Comparison of ENCODE assay signal across 11 cellular contexts in the genomic region with DNA sequence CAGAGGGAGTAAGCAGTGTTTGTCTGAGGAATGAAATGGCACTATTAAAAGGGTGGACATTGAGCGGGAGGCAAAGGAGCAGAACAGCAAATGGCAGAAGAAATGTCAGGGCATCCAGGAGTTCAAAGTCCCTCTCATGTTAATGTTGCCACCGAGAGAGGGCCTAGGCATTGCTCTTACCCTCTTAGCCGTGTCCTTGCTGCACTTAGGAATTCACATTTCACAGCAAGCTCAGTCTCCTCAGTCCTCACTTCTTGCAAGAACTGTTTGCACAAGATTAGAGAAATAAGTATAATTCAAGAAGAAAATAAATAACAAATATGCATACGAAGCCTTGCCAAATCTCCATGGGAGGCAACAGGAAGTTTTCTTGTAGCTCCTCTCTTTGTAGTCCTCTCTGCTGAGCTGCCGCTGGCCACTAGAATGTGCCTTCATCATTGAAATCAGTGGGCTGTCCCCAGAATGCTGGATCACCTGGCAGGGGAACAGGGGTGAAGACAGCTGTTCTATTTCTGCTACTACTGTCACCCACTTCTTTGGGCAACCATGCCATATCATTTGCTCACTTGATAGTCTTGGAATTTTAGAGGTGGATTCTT.
"Had no signal": no experiment of that assay in that cellular context is flagged by ENCODE, and none has a peak within 500 bp of the region (broad histone marks: within the 10 kb centered on the region; RNA-seq: fewer than 3 reads in every experiment).

No MANE protein-coding gene starts in this region.

- ATAC-seq: heart left ventricle; naive thymus-derived CD8-positive, alpha-beta T cell; sciatic nerve had no signal

- H3K9me3 Mint-ChIP-seq: naive thymus-derived CD8-positive, alpha-beta T cell; neural crest cell had no signal

- H3K36me3 Mint-ChIP-seq: naive thymus-derived CD8-positive, alpha-beta T cell had no signal

- H3K27ac Mint-ChIP-seq: naive thymus-derived CD8-positive, alpha-beta T cell had no signal

- DNase-seq: colonic mucosa; foreskin melanocyte; heart left ventricle; hippocampal formation; left ventricle myocardium inferior; naive thymus-derived CD8-positive, alpha-beta T cell; posterior cingulate gyrus; stimulated activated CD4-positive, alpha-beta T cell treated with anti-CD3 and anti-CD28 coated beads, Interleukin-12 subunit alpha, Interleukin-12 subunit beta, amount 100 ng/mL, for 4 hours; stimulated activated naive CD4-positive, alpha-beta T cell treated with Interleukin-2 at 50 U/mL for 16 hours had no signal

- H3K36me3 ChIP-seq: colonic mucosa, heart left ventricle, left ventricle myocardium inferior had no signal

- H3K4me1 Mint-ChIP-seq: naive thymus-derived CD8-positive, alpha-beta T cell had no signal

- H3K4me3 ChIP-seq: colonic mucosa, heart left ventricle, left ventricle myocardium inferior had no signal

- H3K9me3 ChIP-seq: colonic mucosa, heart left ventricle, left ventricle myocardium inferior had no signal

- H3K27ac ChIP-seq: heart left ventricle, left ventricle myocardium inferior had no signal

- H3K4me3 Mint-ChIP-seq: naive thymus-derived CD8-positive, alpha-beta T cell; neural crest cell had no signal

- H3K27me3 ChIP-seq: colonic mucosa, heart left ventricle had no signal

- H3K4me1 ChIP-seq: colonic mucosa, heart left ventricle, left ventricle myocardium inferior had no signal
